Comparison of ENCODE assay signal across 8 cellular contexts in genomic region chr9:129888085-129888808, GRCh38. TPM values are rescaled to one million over a fixed set of nuclear protein-coding genes. Genes with fewer than 3 reads are reported as not detected.
DNase-seq lines count a peak whose midpoint lies in the region; ATAC-seq and TF ChIP-seq lines count a peak whose summit lies in the region.

No MANE protein-coding gene starts in this region.

- 23 to 51% methylated on average over 26 of the region's 26 CpGs for WGBS in lung, 2 donors

- peak overlapping the region; percentile 93 for H3K27ac ChIP-seq in OCI-LY7 (ENCODE audit: low read depth, low read length, poor library complexity, severe bottlenecking)
- peak overlapping the region; percentile 24 to 74 for H3K27ac ChIP-seq in lung (ENCODE audit: low read depth in 1 of 2, low read length in 1 of 2)

- no TSS peak for BruUV-seq in OCI-LY7 (replicated peaks; lab: Mats Ljungman, UMichigan)

- H3K27me3 ChIP-seq in lung (ENCODE audit: control insufficient read depth, insufficient read depth), result no peaks in the 10 kb centered on the region

- peak overlapping the region; percentile 97 for H3K27ac Mint-ChIP-seq in stimulated activated memory B cell treated with anti-CD40 and anti-IgM and Interleukin-4, amounts not matched to agents 10 μg/mL and 1 μg/mL and 100 μg/mL, for 72 hours

- H4K20me1 ChIP-seq in OCI-LY7 (ENCODE audit: insufficient read depth, low read length), result 0 out of 2 replicates have a peak, but pooled peaks cover 6% of the 10 kb centered on the region

- DNase-seq in OCI-LY7 (ENCODE audit: low spot score) (peak; percentile 98), lung (ENCODE audit: low spot score) (peak; percentile 54), D341Med (ENCODE audit: low spot score) (no peak), NCI-H82 (lab: John Stamatoyannopoulos, UW) (no peak)
- DNase-seq in activated T-helper 1 cell treated with anti-CD3 and anti-CD28 coated beads, Interleukin-2, amount 50 U/mL, for 16 hours (ENCODE audit: low read depth in 1 of 2, low spot score in 1 of 2), result peak; percentile 82 to 86

- ATAC-seq in GM18505 (IDR thresholded peaks at IDR 0.05; ENCODE audit: unreplicated experiment), result peak; percentile 56
- peak; percentile 67 for ATAC-seq in HG02840 (IDR thresholded peaks at IDR 0.05; ENCODE audit: low FRiP score, unreplicated experiment)
- no peak for ATAC-seq in lung (ENCODE audit: insufficient read depth, low FRiP score)
- peak; percentile 81 for ATAC-seq in stimulated activated memory B cell treated with anti-CD40 and anti-IgM and Interleukin-4, amounts not matched to agents 10 μg/mL and 1 μg/mL and 100 μg/mL, for 72 hours

- peaks cover 4% of the 10 kb centered on the region; the same call in 1 of the 2 replicates for H3K9me3 ChIP-seq in OCI-LY7 (ENCODE audit: low read length)
- no peaks in the 10 kb centered on the region for H3K9me3 ChIP-seq in lung (ENCODE audit: control insufficient read depth in 2 of 2, insufficient read depth in 1 of 2, low read length in 1 of 2)

- peak; percentile 17; the same call in 1 of the 2 replicates for TF ChIP-seq CTCF in OCI-LY7 (conservative IDR thresholded peaks at IDR 0.05; ENCODE audit: low read length)
- TF ChIP-seq CTCF in lung (IDR thresholded peaks at IDR 0.05; ENCODE audit: control extremely low read depth, extremely low read depth), result no peak

- no peaks in the 10 kb centered on the region for H3K27me3 Mint-ChIP-seq in stimulated activated memory B cell treated with anti-CD40 and anti-IgM and Interleukin-4, amounts not matched to agents 10 μg/mL and 1 μg/mL and 100 μg/mL, for 72 hours

- H3K4me3 ChIP-seq in OCI-LY7 (ENCODE audit: low read depth, low read length, poor library complexity, severe bottlenecking) (peak overlapping the region; percentile 66), lung (no peak overlapping the region)

- peaks cover 95% of the 10 kb centered on the region for H3K4me1 Mint-ChIP-seq in stimulated activated memory B cell treated with anti-CD40 and anti-IgM and Interleukin-4, amounts not matched to agents 10 μg/mL and 1 μg/mL and 100 μg/mL, for 72 hours

- H3K79me2 ChIP-seq in OCI-LY7 (ENCODE audit: insufficient read depth, low read depth, low read length), result peaks cover 14% of the 10 kb centered on the region; the same call in 1 of the 2 replicates

- H3K4me2 ChIP-seq in OCI-LY7 (ENCODE audit: low read length), result peak overlapping the region; percentile 95

- peaks cover 57% of the 10 kb centered on the region for H3K36me3 Mint-ChIP-seq in stimulated activated memory B cell treated with anti-CD40 and anti-IgM and Interleukin-4, amounts not matched to agents 10 μg/mL and 1 μg/mL and 100 μg/mL, for 72 hours

- peaks cover 3% of the 10 kb centered on the region for H3K9me3 Mint-ChIP-seq in stimulated activated memory B cell treated with anti-CD40 and anti-IgM and Interleukin-4, amounts not matched to agents 10 μg/mL and 1 μg/mL and 100 μg/mL, for 72 hours

- H3K4me1 ChIP-seq in OCI-LY7 (ENCODE audit: insufficient read depth, low read length, poor library complexity, severe bottlenecking) (peaks cover 91% of the 10 kb centered on the region), lung (ENCODE audit: control insufficient read depth in 2 of 2, insufficient read depth in 2 of 2, low read length in 2 of 2) (peaks cover 5 to 9% of the 10 kb centered on the region in 2 donors)

- peaks cover 47% of the 10 kb centered on the region for H3K36me3 ChIP-seq in OCI-LY7 (ENCODE audit: insufficient read depth, low read length)
- H3K36me3 ChIP-seq in lung (ENCODE audit: control insufficient read depth in 2 of 2, insufficient read depth in 2 of 2, low read length in 2 of 2), result no peaks in the 10 kb centered on the region

- no peaks in the 10 kb centered on the region for H3K9me2 ChIP-seq in OCI-LY7 (ENCODE audit: insufficient read depth, low read length)

- intact Hi-C loops in OCI-LY7 (cut with micrococcal nuclease; ENCODE audit: unreplicated experiment), result loop anchor here (1.0 to 2.0 kb wide), 2 partner anchors 101 to 153 kb away; no protein-coding TSS in a partner anchor

- CTCF ChIA-PET in OCI-LY7 (lab: Charles Lee; ENCODE audit: unreplicated experiment), result interaction anchor here (0.6 kb wide), 1 partner anchor 180 kb away, joined by 4 read pairs; no protein-coding TSS in a partner anchor

- H2AFZ ChIP-seq in OCI-LY7 (ENCODE audit: low read length), result no peak overlapping the region; the same call in 1 of the 2 replicates

- peak; percentile 72 for TF ChIP-seq POLR2A in GM18505 (IDR thresholded peaks at IDR 0.05; ENCODE audit: borderline replicate concordance, extremely low read depth, insufficient read depth, insufficient read length)

- POLR2A ChIA-PET in OCI-LY7 (lab: Charles Lee), result interaction anchor here (0.9 to 2.9 kb wide), 12 partner anchors 10 to 165 kb away, joined by 3 to 17 read pairs (median 5); partner anchors contain the start of gene GPR107

- peak overlapping the region; percentile 90 for H3K4me3 Mint-ChIP-seq in stimulated activated memory B cell treated with anti-CD40 and anti-IgM and Interleukin-4, amounts not matched to agents 10 μg/mL and 1 μg/mL and 100 μg/mL, for 72 hours

RNA-seq across cellular contexts. Expression of gene USP20, which starts 53.0 kb away (rescaled TPM):
- total RNA-seq in OCI-LY7 (2014; rRNA removed; shearing (Covaris generic)), result 14.4 and 15.5 TPM in 2 replicates
- total RNA-seq in OCI-LY7 (2022) (24.1 and 26.1 TPM in 2 replicates), lung (10 to 100 TPM; 22.0 to 24.1 TPM)
- 10 to 100 TPM; 15.7 to 20.9 TPM for polyA plus RNA-seq in lung

RNA-seq across cellular contexts. Expression of gene C9orf78, which starts 53.2 kb away (rescaled TPM):
- total RNA-seq in OCI-LY7 (2014; rRNA removed; shearing (Covaris generic)), result 49.4 and 57.6 TPM in 2 replicates
- total RNA-seq in OCI-LY7 (2022), result 60.6 and 62.4 TPM in 2 replicates
- total RNA-seq in lung, result 10 to 100 TPM; 28.3 to 34.4 TPM
- 10 to 100 TPM; 37.1 to 57.9 TPM for polyA plus RNA-seq in lung

Comparison
In these comparisons a context has a peak if more than half of its experiments do, and no peak if none do; other contexts are left out.
1. DNase-seq: peak in OCI-LY7 (single experiment), activated T-helper 1 cell treated with anti-CD3 and anti-CD28 coated beads, Interleukin-2, amount 50 U/mL, for 16 hours (2 of 2) and lung (single experiment); none in D341Med (single experiment) and NCI-H82 (single experiment).